Comparison of ENCODE assay signal across 7 cellular contexts in the genomic region with DNA sequence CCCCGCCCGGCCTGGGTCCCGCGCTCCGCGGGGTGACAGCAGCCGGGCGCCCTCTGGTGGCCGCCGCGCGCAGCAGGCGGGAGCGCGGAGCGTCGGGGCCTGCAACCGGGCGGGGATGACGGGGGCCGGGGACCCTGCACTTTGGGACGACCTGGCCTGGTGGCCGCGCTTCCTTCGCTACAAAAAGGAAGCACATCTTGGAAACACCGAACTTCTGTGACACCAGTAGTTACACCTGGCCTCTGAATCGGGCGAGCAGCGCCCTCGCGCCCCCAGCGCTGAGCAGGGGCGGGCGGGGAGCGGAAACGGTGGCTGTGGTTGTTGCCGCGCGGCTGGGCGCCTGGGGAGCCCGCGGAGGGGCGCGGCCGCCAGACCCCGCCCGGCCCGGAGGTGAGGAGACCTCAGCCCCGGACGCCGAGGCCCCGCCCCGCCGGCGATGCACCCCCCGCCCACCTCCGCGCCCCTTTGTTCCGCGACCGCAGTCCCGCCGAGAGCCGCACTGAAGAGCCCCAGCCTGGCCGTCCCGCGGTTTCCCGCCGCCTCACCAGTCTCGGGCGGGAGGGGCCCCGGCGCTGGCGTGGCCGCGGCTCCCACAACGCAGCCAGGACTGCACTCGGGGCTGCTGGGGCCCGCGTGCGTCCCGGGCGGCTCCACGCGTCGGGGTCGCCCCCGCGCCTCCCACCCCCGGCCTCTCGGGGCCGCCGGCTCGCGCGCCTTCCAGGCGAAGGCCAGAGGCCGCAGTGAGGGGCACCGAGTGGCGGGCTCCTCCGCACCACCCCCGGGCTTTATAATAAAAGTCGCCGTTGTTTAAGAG. TPM values are rescaled to one million over a fixed set of nuclear protein-coding genes. Genes with fewer than 3 reads are reported as not detected.
DNase-seq lines count a peak whose midpoint lies in the region; ATAC-seq and TF ChIP-seq lines count a peak whose summit lies in the region.

No MANE protein-coding gene starts in this region.

- DNase-seq in GM13977 (ENCODE audit: low spot score) (peak; percentile 95), NCI-H1092 treated with DMSO at 0.1 percent for 48 hours (lab: John Stamatoyannopoulos, UW) (peak; percentile 89), T-helper 9 cell (peak; percentile 77), body of pancreas (peak; percentile 56 to 74 (median 68)), immature natural killer cell (peak; percentile 87 to 89 (median 88))
- peak; percentile 84 for DNase-seq in stimulated activated CD4-positive, alpha-beta T cell treated with anti-CD3 and anti-CD28 coated beads, Interleukin-15, amount 100 ng/mL, for 24 hours

- no peaks in the 10 kb centered on the region for H3K9me3 Mint-ChIP-seq in immature natural killer cell

- H3K4me3 Mint-ChIP-seq in immature natural killer cell = peak overlapping the region; percentile 72 to 89 (median 83)

- H3K27ac ChIP-seq in body of pancreas = peak overlapping the region; percentile 82 to 93 (median 88)

- H3K4me1 ChIP-seq in body of pancreas = peaks cover 37% of the 10 kb centered on the region

- H3K4me3 ChIP-seq in body of pancreas = peak overlapping the region; percentile 49 to 60

- TF ChIP-seq CTCF in GM13977 (IDR thresholded peaks at IDR 0.05; ENCODE audit: extremely low read depth, insufficient read depth, missing control alignments) (peak; percentile 93), body of pancreas (IDR thresholded peaks at IDR 0.05) (peak; percentile 61 to 98 (median 94))

- in situ Hi-C loops in GM13977 (cut with MboI; ENCODE audit: low pct_unique_long_range_greater_than_20kb, low sequenced_read_pairs, unreplicated experiment) = no loop called here

- H3K27me3 ChIP-seq in body of pancreas = no peaks in the 10 kb centered on the region

- peak; percentile 21 to 24 (median 23) for TF ChIP-seq POLR2A in body of pancreas (IDR thresholded peaks at IDR 0.05)

- H3K27ac Mint-ChIP-seq in immature natural killer cell = peak overlapping the region in 4 of 6 donors; percentile 66 to 86 (median 68)

- peaks cover 18 to 21% of the 10 kb centered on the region in 2 donors for H3K4me1 Mint-ChIP-seq in immature natural killer cell

- H3K36me3 Mint-ChIP-seq in immature natural killer cell = no peaks in the 10 kb centered on the region

- intact Hi-C loops in body of pancreas (cut with DNase I) = loop anchor here (5.0 kb wide), 1 partner anchor 76 kb away; no protein-coding TSS in a partner anchor

- no peaks in the 10 kb centered on the region for H3K36me3 ChIP-seq in body of pancreas (replicated peaks in 1 of 2; ENCODE audit: insufficient read depth in 1 of 2, low read depth in 2 of 2)

- ATAC-seq in HG02623 (IDR thresholded peaks at IDR 0.05; ENCODE audit: unreplicated experiment) (peak; percentile 60), body of pancreas (peak; percentile 81)

- no peaks in the 10 kb centered on the region for H3K9me3 ChIP-seq in body of pancreas

- whole genome bisulfite sequencing in body of pancreas, 2 donors = 1% methylated on average over 93 of the region's 104 CpGs; no CpG with 5 or more reads in 1 of the 2 donors

- H3K27me3 Mint-ChIP-seq in immature natural killer cell (ENCODE audit: low read depth in 3 of 3) = peaks cover 8 to 22% (median 10%) of the 10 kb centered on the region in 3 donors

RNA-seq across cellular contexts. Expression of gene H3-3A, which starts 59.3 kb away (rescaled TPM):
- total RNA-seq in body of pancreas = 100 to 1,000 TPM; 163 to 211 TPM
- 1,000 to 10,000 TPM in 1 of 3 donors, 100 to 1,000 TPM in 2; 850 to 1,086 (median 967) TPM for polyA plus RNA-seq in immature natural killer cell

Comparison
In these comparisons a context has a peak if more than half of its experiments do, and no peak if none do; other contexts are left out.
1. Peak in every context shown above with its lines: DNase-seq, ATAC-seq, H3K4me3 ChIP-seq and H3K27ac ChIP-seq.